In the genomic region with DNA sequence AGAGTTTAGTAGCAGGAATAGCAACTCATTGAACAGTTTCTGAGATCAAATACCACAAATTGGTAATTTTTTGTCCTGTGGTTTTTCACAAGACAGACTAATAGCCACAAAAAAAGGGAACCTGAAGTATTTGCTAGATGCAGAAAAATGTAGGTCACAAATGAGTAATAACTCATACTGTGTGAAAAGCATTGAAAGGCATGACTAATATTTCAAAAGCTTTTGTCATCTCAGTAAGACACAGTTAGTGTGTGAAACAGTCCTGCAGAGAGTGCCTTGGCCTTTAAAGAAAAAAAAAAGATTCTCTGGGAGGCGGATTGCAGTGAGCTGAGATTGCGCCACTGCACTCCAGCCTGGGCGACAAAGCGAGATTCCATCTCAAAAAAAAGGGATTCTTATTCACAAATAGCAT, we compare ENCODE assay signal across 1 cellular context.
A peak's percentile ranks its signal among the peaks of the same experiment; 100 is the strongest.
TF ChIP-seq lines count a peak whose summit lies in the region.

No MANE protein-coding gene starts in this region.

TF ChIP-seq in SK-N-SH, 30 proteins besides CTCF, POLR2A, EP300 and RAD21 (continued from another document):
- TF ChIP-seq, protein P1, sequence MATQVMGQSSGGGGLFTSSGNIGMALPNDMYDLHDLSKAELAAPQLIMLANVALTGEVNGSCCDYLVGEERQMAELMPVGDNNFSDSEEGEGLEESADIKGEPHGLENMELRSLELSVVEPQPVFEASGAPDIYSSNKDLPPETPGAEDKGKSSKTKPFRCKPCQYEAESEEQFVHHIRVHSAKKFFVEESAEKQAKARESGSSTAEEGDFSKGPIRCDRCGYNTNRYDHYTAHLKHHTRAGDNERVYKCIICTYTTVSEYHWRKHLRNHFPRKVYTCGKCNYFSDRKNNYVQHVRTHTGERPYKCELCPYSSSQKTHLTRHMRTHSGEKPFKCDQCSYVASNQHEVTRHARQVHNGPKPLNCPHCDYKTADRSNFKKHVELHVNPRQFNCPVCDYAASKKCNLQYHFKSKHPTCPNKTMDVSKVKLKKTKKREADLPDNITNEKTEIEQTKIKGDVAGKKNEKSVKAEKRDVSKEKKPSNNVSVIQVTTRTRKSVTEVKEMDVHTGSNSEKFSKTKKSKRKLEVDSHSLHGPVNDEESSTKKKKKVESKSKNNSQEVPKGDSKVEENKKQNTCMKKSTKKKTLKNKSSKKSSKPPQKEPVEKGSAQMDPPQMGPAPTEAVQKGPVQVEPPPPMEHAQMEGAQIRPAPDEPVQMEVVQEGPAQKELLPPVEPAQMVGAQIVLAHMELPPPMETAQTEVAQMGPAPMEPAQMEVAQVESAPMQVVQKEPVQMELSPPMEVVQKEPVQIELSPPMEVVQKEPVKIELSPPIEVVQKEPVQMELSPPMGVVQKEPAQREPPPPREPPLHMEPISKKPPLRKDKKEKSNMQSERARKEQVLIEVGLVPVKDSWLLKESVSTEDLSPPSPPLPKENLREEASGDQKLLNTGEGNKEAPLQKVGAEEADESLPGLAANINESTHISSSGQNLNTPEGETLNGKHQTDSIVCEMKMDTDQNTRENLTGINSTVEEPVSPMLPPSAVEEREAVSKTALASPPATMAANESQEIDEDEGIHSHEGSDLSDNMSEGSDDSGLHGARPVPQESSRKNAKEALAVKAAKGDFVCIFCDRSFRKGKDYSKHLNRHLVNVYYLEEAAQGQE (IDR thresholded peaks at IDR 0.05; ENCODE audit: low read depth, low read length) = no peak
- TF ChIP-seq RXRA (IDR thresholded peaks at IDR 0.05; ENCODE audit: borderline replicate concordance, low read depth) (no peak), RFX5 (IDR thresholded peaks at IDR 0.05; ENCODE audit: low read length) (no peak), NFIC (IDR thresholded peaks at IDR 0.05; ENCODE audit: borderline replicate concordance) (peak; percentile 14; the same call in 1 of the 2 replicates), FOSL2 (IDR thresholded peaks at IDR 0.05; ENCODE audit: borderline replicate concordance, low read depth) (peak; percentile 65; the same call in 1 of the 2 replicates), GABPA (IDR thresholded peaks at IDR 0.05; ENCODE audit: low read depth) (no peak), MEF2A (IDR thresholded peaks at IDR 0.05; ENCODE audit: borderline replicate concordance, low read depth) (no peak), USF1 (IDR thresholded peaks at IDR 0.05; ENCODE audit: borderline replicate concordance, low read depth) (no peak), TAF1 (IDR thresholded peaks at IDR 0.05; ENCODE audit: borderline replicate concordance, low read depth, low read length) (no peak), RCOR1 (IDR thresholded peaks at IDR 0.05; ENCODE audit: low read length) (no peak), CHD2 (IDR thresholded peaks at IDR 0.05; ENCODE audit: low read length, partially characterized antibody) (no peak), POLR2AphosphoS5 (IDR thresholded peaks at IDR 0.05; ENCODE audit: low read depth, low read length) (no peak), IRF3 (IDR thresholded peaks at IDR 0.05; ENCODE audit: low read depth, low read length) (no peak), YY1 (IDR thresholded peaks at IDR 0.05; ENCODE audit: low read depth) (no peak), USF2 (IDR thresholded peaks at IDR 0.05; ENCODE audit: borderline replicate concordance, low read depth, low read length) (no peak), ELF1 (IDR thresholded peaks at IDR 0.05) (no peak), TEAD4 (IDR thresholded peaks at IDR 0.05; ENCODE audit: borderline replicate concordance, insufficient read depth) (no peak), FOXJ3 (CRISPR knock-in tag; IDR thresholded peaks at IDR 0.05) (no peak), SMC3 (IDR thresholded peaks at IDR 0.05; ENCODE audit: low read depth, low read length) (no peak), JUND (IDR thresholded peaks at IDR 0.05) (peak; percentile 58), SIN3A (IDR thresholded peaks at IDR 0.05; ENCODE audit: borderline replicate concordance, low read depth, low read length) (no peak), EZH2phosphoT487 (IDR thresholded peaks at IDR 0.05; ENCODE audit: borderline replicate concordance, low read depth) (no peak), MXI1 (IDR thresholded peaks at IDR 0.05; ENCODE audit: low read depth, low read length) (no peak), GATA2 (CRISPR knock-in tag; IDR thresholded peaks at IDR 0.05) (no peak), FOXM1 (IDR thresholded peaks at IDR 0.05; ENCODE audit: low read depth) (no peak), TCF12 (IDR thresholded peaks at IDR 0.05) (peak; percentile 49), NRF1 (IDR thresholded peaks at IDR 0.05; ENCODE audit: low read depth, low read length) (no peak)
- TF ChIP-seq, protein P2, sequence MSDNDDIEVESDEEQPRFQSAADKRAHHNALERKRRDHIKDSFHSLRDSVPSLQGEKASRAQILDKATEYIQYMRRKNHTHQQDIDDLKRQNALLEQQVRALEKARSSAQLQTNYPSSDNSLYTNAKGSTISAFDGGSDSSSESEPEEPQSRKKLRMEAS (IDR thresholded peaks at IDR 0.05; ENCODE audit: low read depth) = no peak
- TF ChIP-seq, protein P3, sequence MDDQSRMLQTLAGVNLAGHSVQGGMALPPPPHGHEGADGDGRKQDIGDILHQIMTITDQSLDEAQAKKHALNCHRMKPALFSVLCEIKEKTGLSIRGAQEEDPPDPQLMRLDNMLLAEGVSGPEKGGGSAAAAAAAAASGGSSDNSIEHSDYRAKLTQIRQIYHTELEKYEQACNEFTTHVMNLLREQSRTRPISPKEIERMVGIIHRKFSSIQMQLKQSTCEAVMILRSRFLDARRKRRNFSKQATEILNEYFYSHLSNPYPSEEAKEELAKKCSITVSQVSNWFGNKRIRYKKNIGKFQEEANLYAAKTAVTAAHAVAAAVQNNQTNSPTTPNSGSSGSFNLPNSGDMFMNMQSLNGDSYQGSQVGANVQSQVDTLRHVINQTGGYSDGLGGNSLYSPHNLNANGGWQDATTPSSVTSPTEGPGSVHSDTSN (IDR thresholded peaks at IDR 0.05) = peak; percentile 83
TF ChIP-seq in SK-N-SH: peak in this region for 5.
